7 cellular contexts compared by ENCODE assay signal in the genomic region with DNA sequence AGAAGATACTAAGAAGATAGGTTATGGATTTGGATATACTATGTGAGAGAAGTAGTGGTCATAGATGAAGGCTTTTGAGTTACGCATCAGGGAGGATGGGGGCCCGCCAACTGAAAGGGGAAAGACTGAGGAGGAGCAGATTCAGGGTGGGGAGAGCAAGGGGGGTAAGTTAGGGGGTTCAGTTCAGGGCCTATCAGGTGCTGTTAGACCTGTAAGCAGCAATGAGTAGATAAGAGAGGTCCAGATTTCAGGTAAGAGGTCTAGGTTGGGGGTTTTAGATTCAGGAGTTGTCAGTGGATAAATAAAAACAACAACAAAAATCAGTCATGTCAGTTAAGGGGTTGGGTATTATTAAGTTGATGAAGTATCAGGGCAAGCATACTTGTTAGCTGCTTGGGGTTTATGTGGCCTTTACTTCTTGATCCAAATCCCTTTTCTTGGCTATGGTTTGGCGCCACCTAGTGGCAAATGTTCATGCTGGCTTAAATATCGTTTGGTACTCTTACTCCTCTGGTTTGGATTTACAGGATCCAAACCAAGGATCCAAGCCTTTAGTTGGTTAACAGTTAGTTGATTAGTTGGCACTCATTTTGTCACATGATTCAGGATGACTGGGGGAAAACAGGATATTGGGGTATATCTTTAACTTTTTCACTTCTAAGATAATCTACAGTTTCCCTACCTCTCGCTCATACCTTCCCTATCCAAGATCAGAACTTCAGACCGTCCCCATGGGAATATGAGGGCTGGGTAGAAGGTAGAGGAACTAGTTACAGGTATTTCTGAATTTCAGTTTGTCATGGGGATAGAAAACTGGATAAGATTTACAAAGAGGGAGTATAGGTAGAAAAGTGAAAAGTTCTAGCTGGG.
A peak's percentile ranks its signal among the peaks of the same experiment; 100 is the strongest.
DNase-seq lines count a peak whose midpoint lies in the region; ATAC-seq and TF ChIP-seq lines count a peak whose summit lies in the region.

No MANE protein-coding gene starts in this region.

- TF ChIP-seq CTCF in GM13976 (IDR thresholded peaks at IDR 0.05; ENCODE audit: borderline replicate concordance, control extremely low read depth, extremely low read depth, insufficient read depth, missing control alignments) (peak; percentile 91), adrenal gland (IDR thresholded peaks at IDR 0.05) (peak; percentile 87 to 98 (median 91)), left ventricle myocardium inferior (IDR thresholded peaks at IDR 0.05; ENCODE audit: borderline replicate concordance) (peak; percentile 95)

- peak overlapping the region; percentile 36 for H3K4me3 Mint-ChIP-seq in T-helper 17 cell

- H3K27me3 ChIP-seq in adrenal gland (no peaks in the 10 kb centered on the region), left ventricle myocardium inferior (ENCODE audit: low read depth) (no peaks in the 10 kb centered on the region)

- intact Hi-C loops in adrenal gland (cut with DNase I) = loop anchor here (5.0 to 10.0 kb wide), 3 partner anchors 65 to 150 kb away; a partner anchor contains a TSS
- intact Hi-C loops in left ventricle myocardium inferior (cut with micrococcal nuclease) = loop anchor here (5.0 to 10.0 kb wide), 2 partner anchors 48 to 155 kb away; no protein-coding TSS in a partner anchor

- in situ Hi-C loops in GM13976 (cut with MboI; ENCODE audit: low sequenced_read_pairs, unreplicated experiment) = loop anchor here (10.0 kb wide), 1 partner anchor 348 kb away; no protein-coding TSS in a partner anchor

- H3K4me3 ChIP-seq in adrenal gland (no peak overlapping the region), left ventricle myocardium inferior (no peak overlapping the region)

- H3K9me3 ChIP-seq in T-helper 17 cell (ENCODE audit: control insufficient read depth, low read length, poor library complexity, severe bottlenecking) = no peaks in the 10 kb centered on the region
- H3K9me3 ChIP-seq in adrenal gland (replicated peaks in 1 of 3) = no peaks in the 10 kb centered on the region
- no peaks in the 10 kb centered on the region for H3K9me3 ChIP-seq in left ventricle myocardium inferior (replicated peaks)

- peak overlapping the region; percentile 84 for H3K27ac Mint-ChIP-seq in T-helper 17 cell

- peak; percentile 56 for DNase-seq in GM13976 (ENCODE audit: low spot score)
- peak; percentile 35 for DNase-seq in NCI-H187 treated with DMSO at 0.1 percent for 48 hours (lab: John Stamatoyannopoulos, UW)
- peak; percentile 66 to 82 (median 68) for DNase-seq in T-helper 17 cell
- peak; percentile 73 to 96 (median 88) for DNase-seq in adrenal gland
- DNase-seq in left ventricle myocardium inferior = peak; percentile 74
- DNase-seq in retina = peak; percentile 78

- WGBS in adrenal gland, 4 donors = 57 to 64% (median 59%) methylated on average over 6 of the region's 6 CpGs

- H3K4me1 Mint-ChIP-seq in T-helper 17 cell = peaks cover 43% of the 10 kb centered on the region

- no peak for TF ChIP-seq POLR2A in adrenal gland (IDR thresholded peaks at IDR 0.05)

- peaks cover 0 to 29% of the 10 kb centered on the region in 2 donors for H3K36me3 ChIP-seq in adrenal gland (replicated peaks in 1 of 2)
- H3K36me3 ChIP-seq in left ventricle myocardium inferior = peaks cover 29% of the 10 kb centered on the region

- H3K4me1 ChIP-seq in adrenal gland (replicated peaks in 1 of 2) = peaks cover 10 to 12% of the 10 kb centered on the region in 2 donors
- peaks cover 14% of the 10 kb centered on the region for H3K4me1 ChIP-seq in left ventricle myocardium inferior

- ATAC-seq in T-helper 17 cell (peak; percentile 86), HG03045 (IDR thresholded peaks at IDR 0.05; ENCODE audit: unreplicated experiment) (no peak)

- no peaks in the 10 kb centered on the region for H3K27me3 Mint-ChIP-seq in T-helper 17 cell

- peaks cover 7% of the 10 kb centered on the region for H3K36me3 Mint-ChIP-seq in T-helper 17 cell (ENCODE audit: low read depth)

- H3K27ac ChIP-seq in adrenal gland (peak overlapping the region in 2 of 5 donors; percentile 3 to 13), left ventricle myocardium inferior (replicated peaks) (no peak overlapping the region)

Comparison
In these comparisons a context has a peak if more than half of its experiments do, and no peak if none do; other contexts are left out.
1. DNase-seq: peak in every context shown above with its lines; median percentile 88 in adrenal gland; 78 in retina; 74 in left ventricle myocardium inferior; 68 in T-helper 17 cell; 56 in GM13976; 35 in NCI-H187 treated with DMSO at 0.1 percent for 48 hours.